ENCODE assay signal across 17 cellular contexts in the genomic region with DNA sequence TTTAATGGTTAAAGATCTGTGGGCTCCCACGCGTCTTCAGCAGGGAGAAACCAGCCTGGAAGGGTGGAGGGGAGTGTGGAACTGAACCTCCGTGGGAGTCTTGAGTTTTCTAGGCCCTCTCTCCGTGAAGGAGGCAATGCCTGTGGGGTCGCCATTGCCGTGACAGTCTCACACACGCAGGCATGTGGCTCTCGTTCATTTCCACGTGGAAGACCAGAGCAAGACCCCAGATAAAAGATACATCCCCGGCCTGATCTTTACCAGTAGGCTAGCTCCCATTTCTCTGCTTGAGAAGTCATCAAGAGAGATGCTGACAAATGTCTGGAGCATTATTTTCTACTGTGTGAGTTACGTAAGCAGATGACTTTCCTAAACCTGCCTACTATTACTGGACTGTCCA.
"Had no signal": no experiment of that assay in that cellular context is flagged by ENCODE, and none has a peak within 500 bp of the region (broad histone marks: within the 10 kb centered on the region; RNA-seq: fewer than 3 reads in every experiment).

No MANE protein-coding gene starts in this region.

- DNase-seq: activated B cell treated with CpG ODN at 0.5 μM for 24 hours; activated CD4-positive, alpha-beta T cell treated with anti-CD3 and anti-CD28 coated beads, Interleukin-2, amount 10 ng/mL, durations not matched to agents 7 days and 5 days; activated CD8-positive, alpha-beta memory T cell treated with anti-CD3 and anti-CD28 coated beads for 24 hours; activated naive CD8-positive, alpha-beta T cell treated with anti-CD3 and anti-CD28 coated beads, Interleukin-2, amount 10 ng/mL, durations not matched to agents 7 days and 5 days; brain microvascular endothelial cell; dorsolateral prefrontal cortex; endodermal cell; left ventricle myocardium inferior; mucosa of descending colon; naive thymus-derived CD8-positive, alpha-beta T cell; retina; stimulated activated CD4-positive, alpha-beta T cell treated with anti-CD3 and anti-CD28 coated beads, Interleukin-12 subunit alpha, Interleukin-12 subunit beta, amount 100 ng/mL, for 4 hours; stimulated activated CD4-positive, alpha-beta T cell treated with anti-CD3 and anti-CD28 coated beads, Interleukin-2, amount 100 ng/mL, for 24 hours; stomach had no signal

- ATAC-seq: mucosa of descending colon; naive thymus-derived CD8-positive, alpha-beta T cell had no signal

- H3K27ac ChIP-seq: brain microvascular endothelial cell, dorsolateral prefrontal cortex, left ventricle myocardium inferior, neutrophil, stomach, thoracic aorta had no signal

- H3K36me3 ChIP-seq: brain microvascular endothelial cell, left ventricle myocardium inferior, neutrophil, stomach, thoracic aorta had no signal

- H3K9me3 ChIP-seq: neutrophil, thoracic aorta had no signal

- H3K4me3 ChIP-seq: dorsolateral prefrontal cortex, left ventricle myocardium inferior, mucosa of descending colon, stomach, thoracic aorta had no signal

- H3K27me3 ChIP-seq: brain microvascular endothelial cell, dorsolateral prefrontal cortex, neutrophil, stomach had no signal

- FAIRE-seq: TTC549 had no signal

- H3K4me1 ChIP-seq: left ventricle myocardium inferior, stomach had no signal
